9 cellular contexts compared by ENCODE assay signal in the genomic region with DNA sequence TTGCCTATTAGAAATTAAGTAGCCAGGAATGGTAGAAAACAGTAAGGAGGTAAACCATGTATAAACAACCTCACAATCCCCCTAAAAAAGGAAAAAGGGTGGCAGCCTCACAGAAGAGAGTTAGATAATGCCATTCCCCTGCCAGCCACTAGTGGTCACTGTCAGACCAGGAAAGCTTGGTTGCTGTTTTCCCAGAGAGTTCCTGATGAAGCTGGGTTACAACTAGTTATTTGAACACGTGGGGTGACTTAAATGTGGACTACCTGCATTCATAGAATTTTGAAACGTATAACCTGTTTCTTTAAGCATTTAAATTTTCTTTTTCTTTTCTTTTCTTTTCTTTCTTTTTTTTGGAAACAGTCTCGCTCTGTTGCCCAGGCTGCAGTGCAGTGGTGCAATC. TPM values are rescaled to one million over a fixed set of nuclear protein-coding genes. Genes with fewer than 3 reads are reported as not detected.
DNase-seq lines count a peak whose midpoint lies in the region; ATAC-seq, FAIRE-seq and TF ChIP-seq lines count a peak whose summit lies in the region.
"Had no signal": no experiment of that assay in that cellular context is flagged by ENCODE, and none has a peak within 500 bp of the region (broad histone marks: within the 10 kb centered on the region; RNA-seq: fewer than 3 reads in every experiment).

No MANE protein-coding gene starts in this region.

- H3K79me2 ChIP-seq in Karpas-422 (ENCODE audit: low read length) = no peaks in the 10 kb centered on the region

- no peak overlapping the region for H3K4me3 Mint-ChIP-seq in osteocyte (ENCODE audit: unreplicated experiment)

- no peaks in the 10 kb centered on the region for H3K27me3 ChIP-seq in Karpas-422 (ENCODE audit: low read length)
- no peaks in the 10 kb centered on the region for H3K27me3 ChIP-seq in breast epithelium

- no peaks in the 10 kb centered on the region for H3K9me3 Mint-ChIP-seq in osteocyte (ENCODE audit: unreplicated experiment)

- H3K4me3 ChIP-seq in Karpas-422 (ENCODE audit: low read length) = no peak overlapping the region
- no peak overlapping the region for H3K4me3 ChIP-seq in breast epithelium

- no peak for TF ChIP-seq POLR2A in breast epithelium (IDR thresholded peaks at IDR 0.05)

- H3K4me1 Mint-ChIP-seq in osteocyte (ENCODE audit: unreplicated experiment) = peaks cover 33% of the 10 kb centered on the region

- H3K27ac Mint-ChIP-seq in osteocyte (ENCODE audit: unreplicated experiment) = no peak overlapping the region

- peak; percentile 47 for DNase-seq in G401 (ENCODE audit: low spot score)
- peak; percentile 54 for DNase-seq in Karpas-422
- DNase-seq in breast epithelium (ENCODE audit: low spot score in 2 of 2) = no peak
- DNase-seq in osteocyte (ENCODE audit: extremely low spot score, unreplicated experiment) = no peak
- no peak for DNase-seq in RPMI8226
- no peak for DNase-seq in RCC 7860 (ENCODE audit: low spot score)

- in situ Hi-C loops in G401 (cut with HindIII; ENCODE audit: low sequenced_read_pairs) = loop anchor here (5.0 kb wide), 1 partner anchor 90 kb away; no protein-coding TSS in a partner anchor

- no peaks in the 10 kb centered on the region for H3K36me3 ChIP-seq in Karpas-422 (ENCODE audit: insufficient read depth, low read length)
- H3K36me3 ChIP-seq in breast epithelium = no peaks in the 10 kb centered on the region

- intact Hi-C loops in breast epithelium (cut with DNase I; ENCODE audit: low total_unique reads) = loop anchor here (2.0 kb wide), 1 partner anchor 47 kb away; no protein-coding TSS in a partner anchor

- no peaks in the 10 kb centered on the region for H3K27me3 Mint-ChIP-seq in osteocyte (ENCODE audit: unreplicated experiment)

- peak; percentile 11 to 44 (median 44) for TF ChIP-seq CTCF in breast epithelium (IDR thresholded peaks at IDR 0.05)
- peak; percentile 59 for TF ChIP-seq CTCF in osteocyte (IDR thresholded peaks at IDR 0.05)

- peaks cover 4% of the 10 kb centered on the region; the same call in 1 of the 2 replicates for H3K9me3 ChIP-seq in Karpas-422 (ENCODE audit: low read length)
- no peaks in the 10 kb centered on the region for H3K9me3 ChIP-seq in breast epithelium

- peaks cover 20% of the 10 kb centered on the region for H3K36me3 Mint-ChIP-seq in osteocyte (ENCODE audit: unreplicated experiment)

- H3K9me2 ChIP-seq in Karpas-422 (replicated peaks; ENCODE audit: insufficient read depth, low read length) = no peaks in the 10 kb centered on the region

- ATAC-seq in HG02763 (IDR thresholded peaks at IDR 0.05; ENCODE audit: unreplicated experiment) = no peak

- no peak overlapping the region for H2AFZ ChIP-seq in Karpas-422 (ENCODE audit: low read length)

- H3K27ac ChIP-seq in Karpas-422 (ENCODE audit: low read length) (no peak overlapping the region), breast epithelium (no peak overlapping the region)

- no peak overlapping the region for H3K9ac ChIP-seq in Karpas-422 (ENCODE audit: low read length)

- H3K4me1 ChIP-seq in Karpas-422 (ENCODE audit: low read length) (no peaks in the 10 kb centered on the region), breast epithelium (peaks cover 3 to 6% of the 10 kb centered on the region in 2 donors)

- FAIRE-seq in RCC 7860 (lab: Jason Lieb, UNC) = no peak

- no peak overlapping the region for H3K4me2 ChIP-seq in Karpas-422 (ENCODE audit: low read depth, low read length, poor library complexity, severe bottlenecking)

- no peaks in the 10 kb centered on the region for H4K20me1 ChIP-seq in Karpas-422 (ENCODE audit: insufficient read depth, low read depth, low read length)

RNA-seq across cellular contexts. Expression of gene GPRC5C, which starts 5.8 kb away (rescaled TPM):
- total RNA-seq in G401 (2014; rRNA removed; shearing (Covaris generic)) = 8.7 and 9.4 TPM in 2 replicates
- total RNA-seq in Karpas-422 (2014; rRNA removed; shearing (Covaris generic); ENCODE audit: low replicate concordance) = not detected in 2 replicates
- total RNA-seq in breast epithelium = 10 to 100 TPM; 24.3 to 69.2 (median 40.3) TPM
- total RNA-seq in osteocyte = 44.4 and 56.4 TPM in 2 replicates

RNA-seq across cellular contexts. Expression of gene CD300A, which starts 28.7 kb away (rescaled TPM):
- total RNA-seq in G401 (2014; rRNA removed; shearing (Covaris generic)) = not detected in 2 replicates
- total RNA-seq in Karpas-422 (2014; rRNA removed; shearing (Covaris generic); ENCODE audit: low replicate concordance) = not detected in 2 replicates
- 10 to 100 TPM in 2 of 3 donors, 1 to 10 TPM in 1; 6.2 to 15.7 (median 10.2) TPM for total RNA-seq in breast epithelium
- total RNA-seq in osteocyte = not detected in 2 replicates
- total RNA-seq: fibroblast of lung, M059J had no signal

Comparison
In these comparisons a context has a peak if more than half of its experiments do, and no peak if none do; other contexts are left out.
1. DNase-seq: peak in G401 (single experiment) and Karpas-422 (single experiment); none in breast epithelium (0 of 2), osteocyte (single experiment), RPMI8226 (single experiment) and RCC 7860 (single experiment).